ENCODE assay signal across 2 cellular contexts in the genomic region with DNA sequence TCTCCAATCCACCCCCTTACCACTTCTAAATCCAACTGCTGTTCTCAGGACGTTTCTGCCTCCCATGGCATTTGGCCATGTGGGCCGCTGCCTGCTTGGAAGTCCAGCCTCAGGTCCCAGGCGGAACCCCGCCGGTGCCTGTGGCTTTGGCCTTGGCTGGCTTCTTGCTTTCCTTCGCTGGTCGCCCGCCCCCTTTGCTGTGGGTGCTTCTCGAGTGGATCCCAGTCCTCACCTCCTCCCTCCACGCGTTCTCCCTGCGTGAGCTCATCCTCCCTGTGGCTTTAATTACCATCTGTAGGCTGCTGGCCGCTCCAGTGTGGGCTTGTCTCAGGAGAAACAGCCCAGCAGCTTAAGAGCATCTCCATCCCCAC.
TF ChIP-seq lines count a peak whose summit lies in the region.

No MANE protein-coding gene starts in this region.

TF ChIP-seq in IMR-90, 13 proteins besides CTCF, POLR2A, EP300 and RAD21:
- TF ChIP-seq SMC3 (IDR thresholded peaks at IDR 0.05; ENCODE audit: low read depth, low read length) (no peak), CEBPB (IDR thresholded peaks at IDR 0.05; ENCODE audit: low read depth, low read length) (no peak), MAFK (IDR thresholded peaks at IDR 0.05; ENCODE audit: low read depth, low read length) (no peak), RFX5 (IDR thresholded peaks at IDR 0.05; ENCODE audit: low read depth, low read length) (no peak), MXI1 (IDR thresholded peaks at IDR 0.05; ENCODE audit: borderline replicate concordance, low read depth, low read length) (no peak), NFE2L2 (IDR thresholded peaks at IDR 0.05; ENCODE audit: low read depth, low read length) (no peak)
- TF ChIP-seq, protein P1, sequence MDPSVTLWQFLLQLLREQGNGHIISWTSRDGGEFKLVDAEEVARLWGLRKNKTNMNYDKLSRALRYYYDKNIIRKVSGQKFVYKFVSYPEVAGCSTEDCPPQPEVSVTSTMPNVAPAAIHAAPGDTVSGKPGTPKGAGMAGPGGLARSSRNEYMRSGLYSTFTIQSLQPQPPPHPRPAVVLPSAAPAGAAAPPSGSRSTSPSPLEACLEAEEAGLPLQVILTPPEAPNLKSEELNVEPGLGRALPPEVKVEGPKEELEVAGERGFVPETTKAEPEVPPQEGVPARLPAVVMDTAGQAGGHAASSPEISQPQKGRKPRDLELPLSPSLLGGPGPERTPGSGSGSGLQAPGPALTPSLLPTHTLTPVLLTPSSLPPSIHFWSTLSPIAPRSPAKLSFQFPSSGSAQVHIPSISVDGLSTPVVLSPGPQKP (IDR thresholded peaks at IDR 0.05; ENCODE audit: borderline replicate concordance, low read depth, low read length) = no peak
- TF ChIP-seq, protein P2, sequence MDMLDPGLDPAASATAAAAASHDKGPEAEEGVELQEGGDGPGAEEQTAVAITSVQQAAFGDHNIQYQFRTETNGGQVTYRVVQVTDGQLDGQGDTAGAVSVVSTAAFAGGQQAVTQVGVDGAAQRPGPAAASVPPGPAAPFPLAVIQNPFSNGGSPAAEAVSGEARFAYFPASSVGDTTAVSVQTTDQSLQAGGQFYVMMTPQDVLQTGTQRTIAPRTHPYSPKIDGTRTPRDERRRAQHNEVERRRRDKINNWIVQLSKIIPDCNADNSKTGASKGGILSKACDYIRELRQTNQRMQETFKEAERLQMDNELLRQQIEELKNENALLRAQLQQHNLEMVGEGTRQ (IDR thresholded peaks at IDR 0.05; ENCODE audit: low read depth, low read length) = no peak

TF ChIP-seq in H1, 55 proteins besides CTCF, POLR2A, EP300 and RAD21:
- TF ChIP-seq RFX5 (IDR thresholded peaks at IDR 0.05; ENCODE audit: borderline replicate concordance, low read depth, low read length) (no peak), SP4 (IDR thresholded peaks at IDR 0.05; ENCODE audit: low read length) (no peak), NRF1 (IDR thresholded peaks at IDR 0.05; ENCODE audit: low read depth, low read length) (no peak), SP1 (IDR thresholded peaks at IDR 0.05; ENCODE audit: low read depth, low read length) (no peak), YY1 (IDR thresholded peaks at IDR 0.05; ENCODE audit: low read depth, low read length) (no peak), FOSL1 (IDR thresholded peaks at IDR 0.05; ENCODE audit: insufficient read depth, low read depth, low read length) (no peak), SIRT6 (IDR thresholded peaks at IDR 0.05; ENCODE audit: low read length) (no peak), BCL11A (IDR thresholded peaks at IDR 0.05; ENCODE audit: low read depth in 2 of 2, low read length in 2 of 2) (no peak), SAP30 (IDR thresholded peaks at IDR 0.05; ENCODE audit: insufficient read depth, insufficient replicate concordance, low read length) (no peak), SP2 (IDR thresholded peaks at IDR 0.05; ENCODE audit: low read length) (no peak), TAF7 (optimal IDR thresholded peaks at IDR 0.05; ENCODE audit: borderline replicate concordance, low read depth, low read length) (no peak), PHF8 (conservative IDR thresholded peaks at IDR 0.05; ENCODE audit: low read depth, low read length) (no peak), KDM4A (IDR thresholded peaks at IDR 0.05; ENCODE audit: low read depth, low read length, severe bottlenecking) (no peak), EGR1 (IDR thresholded peaks at IDR 0.05; ENCODE audit: borderline replicate concordance, low read depth, low read length) (no peak), TAF1 (IDR thresholded peaks at IDR 0.05; ENCODE audit: low read depth, low read length) (no peak)
- TF ChIP-seq, protein P3, sequence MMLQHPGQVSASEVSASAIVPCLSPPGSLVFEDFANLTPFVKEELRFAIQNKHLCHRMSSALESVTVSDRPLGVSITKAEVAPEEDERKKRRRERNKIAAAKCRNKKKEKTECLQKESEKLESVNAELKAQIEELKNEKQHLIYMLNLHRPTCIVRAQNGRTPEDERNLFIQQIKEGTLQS (IDR thresholded peaks at IDR 0.05; ENCODE audit: insufficient read depth, low read depth, low read length) = no peak
- TF ChIP-seq, protein P4, sequence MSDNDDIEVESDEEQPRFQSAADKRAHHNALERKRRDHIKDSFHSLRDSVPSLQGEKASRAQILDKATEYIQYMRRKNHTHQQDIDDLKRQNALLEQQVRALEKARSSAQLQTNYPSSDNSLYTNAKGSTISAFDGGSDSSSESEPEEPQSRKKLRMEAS (IDR thresholded peaks at IDR 0.05) = no peak
- TF ChIP-seq, protein P2 (IDR thresholded peaks at IDR 0.05; ENCODE audit: low read length) = no peak
TF ChIP-seq in H1: peak in this region for 0.
